8 cellular contexts compared by ENCODE assay signal in genomic region chr20:53707341-53708102, GRCh38.
DNase-seq lines count a peak whose midpoint lies in the region; FAIRE-seq and TF ChIP-seq lines count a peak whose summit lies in the region.

No MANE protein-coding gene starts in this region.

- TF ChIP-seq POLR2A in GM12892 (IDR thresholded peaks at IDR 0.05; ENCODE audit: low read depth, low read length), result 0 out of 2 replicates have a peak, but pooled peaks have one; percentile 14

- H2AFZ ChIP-seq in Karpas-422 (ENCODE audit: low read length), result no peak overlapping the region

- no peaks in the 10 kb centered on the region for H3K27me3 Mint-ChIP-seq in endodermal cell (ENCODE audit: insufficient read depth)

- no peaks in the 10 kb centered on the region for H3K36me3 Mint-ChIP-seq in endodermal cell (ENCODE audit: low read depth)

- CTCF ChIA-PET in HEK293T (lab: Yijun Ruan, JAX), result interaction anchor here (0.6 kb wide), 1 partner anchor 75 kb away, joined by 3 read pairs; no protein-coding TSS in a partner anchor

- H3K4me3 ChIP-seq in cardiac fibroblast (replicated peaks in 1 of 2; ENCODE audit: low read depth in 2 of 2, low read length in 2 of 2), result no peak overlapping the region
- no peak overlapping the region for H3K4me3 ChIP-seq in Karpas-422 (ENCODE audit: low read length)
- H3K4me3 ChIP-seq in endodermal cell (ENCODE audit: low read length), result no peak overlapping the region

- peaks cover 23% of the 10 kb centered on the region for H3K4me1 Mint-ChIP-seq in endodermal cell

- DNase-seq in GM12892 (ENCODE audit: insufficient read length) (no peak), HEK293T (ENCODE audit: extremely low spot score) (no peak), NCI-H82 (lab: John Stamatoyannopoulos, UW) (peak; percentile 66), cardiac fibroblast (ENCODE audit: low read depth in 2 of 2) (peak; percentile 32 to 46), renal cortical epithelial cell (ENCODE audit: low read depth) (peak; percentile 64), Karpas-422 (no peak), NCI-H146 treated with DMSO at 0.1 percent for 48 hours (lab: John Stamatoyannopoulos, UW; ENCODE audit: unreplicated experiment) (no peak), endodermal cell (no peak)

- H3K27me3 ChIP-seq in Karpas-422 (ENCODE audit: low read length) (no peaks in the 10 kb centered on the region), endodermal cell (ENCODE audit: control insufficient read depth, insufficient read depth, low read length, poor library complexity, severe bottlenecking) (no peaks in the 10 kb centered on the region)

- no peaks in the 10 kb centered on the region for H3K9me3 Mint-ChIP-seq in endodermal cell

- H3K4me1 ChIP-seq in Karpas-422 (ENCODE audit: low read length) (no peaks in the 10 kb centered on the region), endodermal cell (ENCODE audit: control insufficient read depth, insufficient read depth, low read length) (peaks cover 4% of the 10 kb centered on the region)

- H3K4me2 ChIP-seq in Karpas-422 (ENCODE audit: low read depth, low read length, poor library complexity, severe bottlenecking), result no peak overlapping the region

- H3K27ac Mint-ChIP-seq in endodermal cell, result no peak overlapping the region

- H3K9ac ChIP-seq in Karpas-422 (ENCODE audit: low read length), result no peak overlapping the region
- no peak overlapping the region for H3K9ac ChIP-seq in endodermal cell (ENCODE audit: extremely low read depth, low read length, poor library complexity, severe bottlenecking)

- no peaks in the 10 kb centered on the region for H3K9me3 ChIP-seq in Karpas-422 (ENCODE audit: low read length)
- H3K9me3 ChIP-seq in endodermal cell (ENCODE audit: control insufficient read depth, low read length), result no peaks in the 10 kb centered on the region

- no peaks in the 10 kb centered on the region for H3K9me2 ChIP-seq in Karpas-422 (replicated peaks; ENCODE audit: insufficient read depth, low read length)

- no peak for TF ChIP-seq CTCF in cardiac fibroblast (IDR thresholded peaks at IDR 0.05; ENCODE audit: low read depth, low read length)
- TF ChIP-seq CTCF in endodermal cell (conservative IDR thresholded peaks at IDR 0.05), result no peak

- FAIRE-seq in GM12892 (lab: Jason Lieb, UNC), result peak; percentile 14

- H3K36me3 ChIP-seq in Karpas-422 (ENCODE audit: insufficient read depth, low read length) (no peaks in the 10 kb centered on the region), endodermal cell (ENCODE audit: control insufficient read depth, insufficient read depth, low read length) (no peaks in the 10 kb centered on the region)

- POLR2A ChIA-PET in HEK293T (lab: Yijun Ruan, JAX), result interaction anchor here (0.6 to 0.9 kb wide), 3 partner anchors 31 to 1622 kb away, joined by 3 read pairs; no protein-coding TSS in a partner anchor

- H3K27ac ChIP-seq in Karpas-422 (ENCODE audit: low read length), result no peak overlapping the region
- H3K27ac ChIP-seq in endodermal cell (ENCODE audit: low read depth, low read length), result no peak overlapping the region

- H3K79me2 ChIP-seq in Karpas-422 (ENCODE audit: low read length), result no peaks in the 10 kb centered on the region

- 70 to 75% methylated on average over 3 to 6 of the region's 6 CpGs for WGBS in endodermal cell (ENCODE audit: insufficient coverage in 1 of 2, insufficient read length in 1 of 2), 2 experiments

- H3K4me3 Mint-ChIP-seq in endodermal cell, result no peak overlapping the region

- H4K20me1 ChIP-seq in Karpas-422 (ENCODE audit: insufficient read depth, low read depth, low read length), result no peaks in the 10 kb centered on the region

TF ChIP-seq in HEK293T, 16 proteins besides CTCF, POLR2A, EP300 and RAD21:
- TF ChIP-seq PKNOX1 (IDR thresholded peaks at IDR 0.05) (peak; percentile 20; the same call in 1 of the 2 replicates), ELF4 (IDR thresholded peaks at IDR 0.05) (no peak), CTBP1 (IDR thresholded peaks at IDR 0.05; ENCODE audit: borderline replicate concordance) (no peak), SP1 (IDR thresholded peaks at IDR 0.05) (peak; percentile 37; the same call in 1 of the 2 replicates), TARDBP (IDR thresholded peaks at IDR 0.05) (0 out of 2 replicates have a peak, but pooled peaks have one; percentile 27), FOXM1 (IDR thresholded peaks at IDR 0.05; ENCODE audit: borderline replicate concordance) (no peak), FOXK2 (IDR thresholded peaks at IDR 0.05) (no peak)
TF ChIP-seq in HEK293T: peak in this region for 3.

Comparison
In these comparisons a context has a peak if more than half of its experiments do, and no peak if none do; other contexts are left out.
1. DNase-seq: peak in NCI-H82 (single experiment), cardiac fibroblast (2 of 2) and renal cortical epithelial cell (single experiment); none in GM12892 (single experiment), HEK293T (single experiment), Karpas-422 (single experiment), NCI-H146 treated with DMSO at 0.1 percent for 48 hours (single experiment) and endodermal cell (single experiment).